Comparison of ENCODE assay signal across 27 cellular contexts in genomic region chr1:189103956-189104355, GRCh38.
"Had no signal": no experiment of that assay in that cellular context is flagged by ENCODE, and none has a peak within 500 bp of the region (broad histone marks: within the 10 kb centered on the region; RNA-seq: fewer than 3 reads in every experiment).

No MANE protein-coding gene starts in this region.

- H3K9me3 Mint-ChIP-seq: WTC11 had no signal

- H3K27ac ChIP-seq: adrenal gland, colonic mucosa, dorsolateral prefrontal cortex, esophagus muscularis mucosa, gastroesophageal sphincter, lower lobe of right lung, right lobe of liver, skin epidermis, thyroid gland, upper lobe of right lung had no signal

- H3K9me3 ChIP-seq: adrenal gland, colonic mucosa, lower lobe of right lung, right lobe of liver, thyroid gland, upper lobe of right lung had no signal

- DNase-seq: activated T-cell treated with anti-CD3 and anti-CD28 coated beads, Interleukin-2, amount 50 U/mL, for 1 hour; adrenal gland; central memory CD4-positive, alpha-beta T cell; colonic mucosa; dorsolateral prefrontal cortex; effector memory CD8-positive, alpha-beta T cell; head of caudate nucleus; hypothalamus; lower lobe of right lung; naive B cell; posterior cingulate gyrus; right lobe of liver; stimulated activated CD4-positive, alpha-beta T cell treated with anti-CD3 and anti-CD28 coated beads, Interleukin-1b, Interleukin-23, amount 100 ng/mL, for 48 hours; substantia nigra; T-helper 1 cell; thyroid gland; upper lobe of right lung had no signal

- H3K4me3 ChIP-seq: adrenal gland, colonic mucosa, dorsolateral prefrontal cortex, esophagus muscularis mucosa, gastroesophageal sphincter, lower lobe of right lung, right lobe of liver, skin epidermis, thyroid gland, upper lobe of right lung had no signal

- H3K27me3 Mint-ChIP-seq: activated naive CD8-positive, alpha-beta T cell; brain; effector memory CD8-positive, alpha-beta T cell; naive B cell; stimulated activated naive CD8-positive, alpha-beta T cell treated with anti-CD3 and anti-CD28 coated beads, Interleukin-15, Interleukin-2, amounts not matched to agents 100 ng/mL and 50 ng/mL, for 24 hours had no signal

- H3K4me1 ChIP-seq: adrenal gland, colonic mucosa, esophagus muscularis mucosa, gastroesophageal sphincter, lower lobe of right lung, right lobe of liver, thyroid gland, upper lobe of right lung had no signal

- ATAC-seq: effector memory CD8-positive, alpha-beta T cell; gastroesophageal sphincter; left lobe of liver; lower lobe of right lung; right lobe of liver; upper lobe of right lung; WTC11 had no signal

- H3K27ac Mint-ChIP-seq: activated naive CD8-positive, alpha-beta T cell; brain; effector memory CD8-positive, alpha-beta T cell; naive B cell; stimulated activated naive CD8-positive, alpha-beta T cell treated with anti-CD3 and anti-CD28 coated beads, Interleukin-15, Interleukin-2, amounts not matched to agents 100 ng/mL and 50 ng/mL, for 24 hours; WTC11 had no signal

- FAIRE-seq: endothelial cell of umbilical vein, keratinocyte had no signal

- H3K4me1 Mint-ChIP-seq: brain, naive B cell had no signal

- H3K4me3 Mint-ChIP-seq: activated naive CD8-positive, alpha-beta T cell; brain; effector memory CD8-positive, alpha-beta T cell; naive B cell; stimulated activated naive CD8-positive, alpha-beta T cell treated with anti-CD3 and anti-CD28 coated beads, Interleukin-15, Interleukin-2, amounts not matched to agents 100 ng/mL and 50 ng/mL, for 24 hours; WTC11 had no signal

- H3K36me3 ChIP-seq: adrenal gland, colonic mucosa, esophagus muscularis mucosa, gastroesophageal sphincter, lower lobe of right lung, right lobe of liver, thyroid gland, upper lobe of right lung had no signal

- H3K36me3 Mint-ChIP-seq: activated naive CD8-positive, alpha-beta T cell; brain; naive B cell; WTC11 had no signal

- H3K27me3 ChIP-seq: adrenal gland, colonic mucosa, dorsolateral prefrontal cortex, esophagus muscularis mucosa, gastroesophageal sphincter, right lobe of liver, thyroid gland, upper lobe of right lung had no signal
